In genomic region chr1:186102559-186103148, GRCh38 we compare ENCODE assay signal across 10 cellular contexts.
A peak's percentile ranks its signal among the peaks of the same experiment; 100 is the strongest.
DNase-seq lines count a peak whose midpoint lies in the region; ATAC-seq, FAIRE-seq and TF ChIP-seq lines count a peak whose summit lies in the region.
"Had no signal": no experiment of that assay in that cellular context is flagged by ENCODE, and none has a peak within 500 bp of the region (broad histone marks: within the 10 kb centered on the region; RNA-seq: fewer than 3 reads in every experiment).

No MANE protein-coding gene starts in this region.

- H2AFZ ChIP-seq in GM12878 (ENCODE audit: control insufficient read depth, low read depth, low read length), result no peak overlapping the region

- H3K4me3 ChIP-seq in GM12878 (no peak overlapping the region), right atrium auricular region (no peak overlapping the region)
- H3K4me3 ChIP-seq: mucosa of descending colon had no signal

- SMC1A ChIA-PET in GM12878 (lab: Charles Lee; ENCODE audit: uncharacterized antibody, unreplicated experiment), result no interaction called here

- no peak for TF ChIP-seq POLR2A in GM12878 (IDR thresholded peaks at IDR 0.05; ENCODE audit: low read depth, low read length)

- intact Hi-C loops in GM12878 (cut with micrococcal nuclease; ENCODE audit: unreplicated experiment), result loop anchor here (10.0 kb wide), 1 partner anchor 62 kb away; no protein-coding TSS in a partner anchor

- CTCF ChIA-PET in GM12878 (lab: Yijun Ruan, JAX), result no interaction called here

- TF ChIP-seq CTCF in GM12878 (IDR thresholded peaks at IDR 0.05 in 2 of 3, conservative IDR thresholded peaks at IDR 0.05 in 1 of 3; ENCODE audit: control insufficient read depth in 2 of 3, extremely low read depth in 1 of 3, insufficient read depth in 1 of 3, low read depth in 3 of 3, low read length in 3 of 3), result no peak
- no peak for TF ChIP-seq CTCF in right atrium auricular region (IDR thresholded peaks at IDR 0.05)

- no peak for ATAC-seq in GM12878
- ATAC-seq: activated CD8-positive, alpha-beta T cell treated with anti-CD3 and anti-CD28 coated beads for 36 hours; mucosa of descending colon had no signal

- H3K27me3 ChIP-seq in GM12878 (replicated peaks in 1 of 2; ENCODE audit: control insufficient read depth in 2 of 2, insufficient read depth in 2 of 2, low read length in 1 of 2) (no peaks in the 10 kb centered on the region), right atrium auricular region (no peaks in the 10 kb centered on the region)

- in situ Hi-C loops in GM12878 (cut with MboI), result no loop called here

- H3K79me2 ChIP-seq in GM12878 (ENCODE audit: control insufficient read depth, insufficient read depth, low read length), result no peaks in the 10 kb centered on the region

- H3K27ac ChIP-seq in GM12878 (ENCODE audit: control insufficient read depth, insufficient read depth), result no peak overlapping the region
- H3K27ac ChIP-seq in right atrium auricular region, result peak overlapping the region; percentile 24 to 62

- H3K9ac ChIP-seq in GM12878 (ENCODE audit: control insufficient read depth, insufficient read depth, low read length), result no peak overlapping the region

- FAIRE-seq in GM12878 (lab: Jason Lieb, UNC), result no peak

- no peaks in the 10 kb centered on the region for H4K20me1 ChIP-seq in GM12878 (ENCODE audit: control insufficient read depth, insufficient read depth)

- POLR2A ChIA-PET in GM12878 (lab: Charles Lee), result no interaction called here

- RAD21 ChIA-PET in GM12878 (lab: Charles Lee; ENCODE audit: unreplicated experiment), result no interaction called here

- H3K4me2 ChIP-seq in GM12878 (ENCODE audit: control insufficient read depth, insufficient read depth), result no peak overlapping the region

- peak; percentile 81 for DNase-seq in A172 (ENCODE audit: low spot score)
- peak; percentile 50 to 68 for DNase-seq in Kasumi-1 (lab: John Stamatoyannopoulos, UW)
- DNase-seq in GM12878 (ENCODE audit: low read depth, low spot score), result no peak
- DNase-seq in right atrium auricular region (ENCODE audit: low spot score), result peak; percentile 66
- DNase-seq in NK-92 treated with Interleukin-12 subunit alpha and Interleukin-12 subunit beta, amount 100 ng/mL, for 24 hours (lab: John Stamatoyannopoulos, UW), result no peak
- no peak for DNase-seq in cerebellar nuclear complex (lab: John Stamatoyannopoulos, UW)
- no peak for DNase-seq in NCI-H82 (lab: John Stamatoyannopoulos, UW)
- no peak for DNase-seq in central memory CD4-positive, alpha-beta T cell
- DNase-seq: activated CD8-positive, alpha-beta T cell treated with anti-CD3 and anti-CD28 coated beads for 36 hours; mucosa of descending colon had no signal

- 0% methylated on average over 3 of the region's 3 CpGs for WGBS in GM12878 (ENCODE audit: insufficient coverage, insufficient replicate concordance, low lambda C conversion rate, missing lambda C conversion rate)

- H3K9me3 ChIP-seq in GM12878 (replicated peaks; ENCODE audit: control insufficient read depth, insufficient read depth, low read length) (no peaks in the 10 kb centered on the region), right atrium auricular region (no peaks in the 10 kb centered on the region)
- H3K9me3 ChIP-seq: mucosa of descending colon had no signal

- H3K4me1 ChIP-seq in GM12878 (ENCODE audit: control insufficient read depth, insufficient read depth, low read length) (no peaks in the 10 kb centered on the region), right atrium auricular region (peaks cover 0 to 11% of the 10 kb centered on the region in 2 donors)

- TF ChIP-seq EP300 in GM12878 (IDR thresholded peaks at IDR 0.05; ENCODE audit: borderline replicate concordance in 1 of 2, control insufficient read depth in 1 of 2, low read depth in 2 of 2, low read length in 2 of 2), result no peak

- TF ChIP-seq RAD21 in GM12878 (IDR thresholded peaks at IDR 0.05; ENCODE audit: insufficient read depth, low read depth, low read length), result no peak

- no TSS peak for BruUV-seq in GM12878 (replicated peaks; lab: Mats Ljungman, UMichigan)

- no peaks in the 10 kb centered on the region for H3K36me3 ChIP-seq in GM12878 (ENCODE audit: control insufficient read depth in 2 of 2, insufficient read depth in 2 of 2, low read length in 1 of 2)
- H3K36me3 ChIP-seq in right atrium auricular region, result no peaks in the 10 kb centered on the region

TF ChIP-seq in GM12878, 131 proteins besides CTCF, POLR2A, EP300 and RAD21:
- TF ChIP-seq FOS (IDR thresholded peaks at IDR 0.05; ENCODE audit: borderline replicate concordance, extremely low read depth, insufficient read length) (no peak), REST (IDR thresholded peaks at IDR 0.05; ENCODE audit: low read depth, low read length) (peak; percentile 55)

Comparison
In these comparisons a context has a peak if more than half of its experiments do, and no peak if none do; other contexts are left out.
1. DNase-seq: peak in A172 (single experiment), Kasumi-1 (2 of 2) and right atrium auricular region (single experiment); none in GM12878 (single experiment), NK-92 treated with Interleukin-12 subunit alpha and Interleukin-12 subunit beta, amount 100 ng/mL, for 24 hours (single experiment), cerebellar nuclear complex (0 of 2), NCI-H82 (single experiment) and central memory CD4-positive, alpha-beta T cell (single experiment).